In the genomic region with DNA sequence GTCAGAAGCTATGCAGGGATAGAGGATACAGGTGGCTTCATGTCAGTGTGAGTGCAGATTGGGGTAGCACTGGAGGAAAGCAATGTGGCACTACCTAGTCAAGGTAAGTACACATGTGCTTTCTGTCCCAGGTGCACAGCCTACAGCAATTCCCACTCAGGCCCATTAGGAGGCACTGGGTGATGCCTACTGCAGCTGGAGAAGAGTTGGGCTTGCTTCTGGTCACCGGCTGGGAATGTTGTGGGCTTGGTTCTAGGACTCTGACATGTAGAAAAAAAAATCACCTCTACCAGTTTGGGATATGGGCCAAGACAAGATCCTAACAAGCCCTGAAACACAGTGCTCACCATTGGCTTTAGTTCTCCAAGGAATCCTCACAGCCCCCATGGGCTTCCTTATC, we compare ENCODE assay signal across 1 cellular context.
TF ChIP-seq lines count a peak whose summit lies in the region.

No MANE protein-coding gene starts in this region.

TF ChIP-seq in WTC11, 78 proteins besides CTCF, POLR2A, EP300 and RAD21 (continued from another document):
- TF ChIP-seq, protein P1, sequence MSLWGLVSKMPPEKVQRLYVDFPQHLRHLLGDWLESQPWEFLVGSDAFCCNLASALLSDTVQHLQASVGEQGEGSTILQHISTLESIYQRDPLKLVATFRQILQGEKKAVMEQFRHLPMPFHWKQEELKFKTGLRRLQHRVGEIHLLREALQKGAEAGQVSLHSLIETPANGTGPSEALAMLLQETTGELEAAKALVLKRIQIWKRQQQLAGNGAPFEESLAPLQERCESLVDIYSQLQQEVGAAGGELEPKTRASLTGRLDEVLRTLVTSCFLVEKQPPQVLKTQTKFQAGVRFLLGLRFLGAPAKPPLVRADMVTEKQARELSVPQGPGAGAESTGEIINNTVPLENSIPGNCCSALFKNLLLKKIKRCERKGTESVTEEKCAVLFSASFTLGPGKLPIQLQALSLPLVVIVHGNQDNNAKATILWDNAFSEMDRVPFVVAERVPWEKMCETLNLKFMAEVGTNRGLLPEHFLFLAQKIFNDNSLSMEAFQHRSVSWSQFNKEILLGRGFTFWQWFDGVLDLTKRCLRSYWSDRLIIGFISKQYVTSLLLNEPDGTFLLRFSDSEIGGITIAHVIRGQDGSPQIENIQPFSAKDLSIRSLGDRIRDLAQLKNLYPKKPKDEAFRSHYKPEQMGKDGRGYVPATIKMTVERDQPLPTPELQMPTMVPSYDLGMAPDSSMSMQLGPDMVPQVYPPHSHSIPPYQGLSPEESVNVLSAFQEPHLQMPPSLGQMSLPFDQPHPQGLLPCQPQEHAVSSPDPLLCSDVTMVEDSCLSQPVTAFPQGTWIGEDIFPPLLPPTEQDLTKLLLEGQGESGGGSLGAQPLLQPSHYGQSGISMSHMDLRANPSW (CRISPR knock-in tag; conservative IDR thresholded peaks at IDR 0.05; ENCODE audit: low read depth), result no peak
- TF ChIP-seq, protein P2, sequence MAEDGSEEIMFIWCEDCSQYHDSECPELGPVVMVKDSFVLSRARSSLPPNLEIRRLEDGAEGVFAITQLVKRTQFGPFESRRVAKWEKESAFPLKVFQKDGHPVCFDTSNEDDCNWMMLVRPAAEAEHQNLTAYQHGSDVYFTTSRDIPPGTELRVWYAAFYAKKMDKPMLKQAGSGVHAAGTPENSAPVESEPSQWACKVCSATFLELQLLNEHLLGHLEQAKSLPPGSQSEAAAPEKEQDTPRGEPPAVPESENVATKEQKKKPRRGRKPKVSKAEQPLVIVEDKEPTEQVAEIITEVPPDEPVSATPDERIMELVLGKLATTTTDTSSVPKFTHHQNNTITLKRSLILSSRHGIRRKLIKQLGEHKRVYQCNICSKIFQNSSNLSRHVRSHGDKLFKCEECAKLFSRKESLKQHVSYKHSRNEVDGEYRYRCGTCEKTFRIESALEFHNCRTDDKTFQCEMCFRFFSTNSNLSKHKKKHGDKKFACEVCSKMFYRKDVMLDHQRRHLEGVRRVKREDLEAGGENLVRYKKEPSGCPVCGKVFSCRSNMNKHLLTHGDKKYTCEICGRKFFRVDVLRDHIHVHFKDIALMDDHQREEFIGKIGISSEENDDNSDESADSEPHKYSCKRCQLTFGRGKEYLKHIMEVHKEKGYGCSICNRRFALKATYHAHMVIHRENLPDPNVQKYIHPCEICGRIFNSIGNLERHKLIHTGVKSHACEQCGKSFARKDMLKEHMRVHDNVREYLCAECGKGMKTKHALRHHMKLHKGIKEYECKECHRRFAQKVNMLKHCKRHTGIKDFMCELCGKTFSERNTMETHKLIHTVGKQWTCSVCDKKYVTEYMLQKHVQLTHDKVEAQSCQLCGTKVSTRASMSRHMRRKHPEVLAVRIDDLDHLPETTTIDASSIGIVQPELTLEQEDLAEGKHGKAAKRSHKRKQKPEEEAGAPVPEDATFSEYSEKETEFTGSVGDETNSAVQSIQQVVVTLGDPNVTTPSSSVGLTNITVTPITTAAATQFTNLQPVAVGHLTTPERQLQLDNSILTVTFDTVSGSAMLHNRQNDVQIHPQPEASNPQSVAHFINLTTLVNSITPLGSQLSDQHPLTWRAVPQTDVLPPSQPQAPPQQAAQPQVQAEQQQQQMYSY (CRISPR knock-in tag; IDR thresholded peaks at IDR 0.05), result no peak
- no peak for TF ChIP-seq FOXP1 (CRISPR knock-in tag; IDR thresholded peaks at IDR 0.05; ENCODE audit: borderline replicate concordance)
- TF ChIP-seq SOX15 (CRISPR knock-in tag; IDR thresholded peaks at IDR 0.05), result no peak
- TF ChIP-seq ZNF263 (CRISPR knock-in tag; IDR thresholded peaks at IDR 0.05; ENCODE audit: low read depth), result no peak
- TF ChIP-seq NFATC4 (CRISPR knock-in tag; IDR thresholded peaks at IDR 0.05), result no peak
- TF ChIP-seq, protein P3, sequence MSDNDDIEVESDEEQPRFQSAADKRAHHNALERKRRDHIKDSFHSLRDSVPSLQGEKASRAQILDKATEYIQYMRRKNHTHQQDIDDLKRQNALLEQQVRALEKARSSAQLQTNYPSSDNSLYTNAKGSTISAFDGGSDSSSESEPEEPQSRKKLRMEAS (CRISPR knock-in tag; IDR thresholded peaks at IDR 0.05), result no peak
- no peak for TF ChIP-seq ZNF121 (CRISPR knock-in tag; IDR thresholded peaks at IDR 0.05)
- TF ChIP-seq, protein P4, sequence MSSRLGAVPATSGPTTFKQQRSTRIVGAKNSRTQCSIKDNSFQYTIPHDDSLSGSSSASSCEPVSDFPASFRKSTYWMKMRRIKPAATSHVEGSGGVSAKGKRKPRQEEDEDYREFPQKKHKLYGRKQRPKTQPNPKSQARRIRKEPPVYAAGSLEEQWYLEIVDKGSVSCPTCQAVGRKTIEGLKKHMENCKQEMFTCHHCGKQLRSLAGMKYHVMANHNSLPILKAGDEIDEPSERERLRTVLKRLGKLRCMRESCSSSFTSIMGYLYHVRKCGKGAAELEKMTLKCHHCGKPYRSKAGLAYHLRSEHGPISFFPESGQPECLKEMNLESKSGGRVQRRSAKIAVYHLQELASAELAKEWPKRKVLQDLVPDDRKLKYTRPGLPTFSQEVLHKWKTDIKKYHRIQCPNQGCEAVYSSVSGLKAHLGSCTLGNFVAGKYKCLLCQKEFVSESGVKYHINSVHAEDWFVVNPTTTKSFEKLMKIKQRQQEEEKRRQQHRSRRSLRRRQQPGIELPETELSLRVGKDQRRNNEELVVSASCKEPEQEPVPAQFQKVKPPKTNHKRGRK (CRISPR knock-in tag; IDR thresholded peaks at IDR 0.05; ENCODE audit: borderline replicate concordance), result no peak
